Comparison of ENCODE assay signal across 22 cellular contexts in the genomic region with DNA sequence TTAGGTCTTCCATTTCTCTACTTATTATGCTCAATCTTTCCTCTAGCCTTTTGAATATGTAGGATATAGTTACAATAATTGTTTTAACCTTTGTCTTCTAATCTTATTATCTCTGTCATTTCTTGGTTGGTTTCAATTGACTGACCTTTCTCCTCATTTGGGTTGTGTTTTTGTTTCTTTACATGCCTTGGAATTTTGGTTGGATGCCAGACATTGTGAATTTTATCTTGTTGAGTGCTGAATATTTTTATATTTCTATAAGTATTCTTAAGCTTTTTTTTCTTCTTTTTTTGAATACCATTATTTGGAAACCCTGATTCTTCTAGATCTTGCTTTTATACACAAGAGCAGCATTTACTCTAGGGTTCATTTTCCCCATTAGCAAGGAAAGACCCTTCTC. TPM values are rescaled to one million over a fixed set of nuclear protein-coding genes. Genes with fewer than 3 reads are reported as not detected.
A peak's percentile ranks its signal among the peaks of the same experiment; 100 is the strongest.
DNase-seq lines count a peak whose midpoint lies in the region; ATAC-seq and TF ChIP-seq lines count a peak whose summit lies in the region.
"Had no signal": no experiment of that assay in that cellular context is flagged by ENCODE, and none has a peak within 500 bp of the region (broad histone marks: within the 10 kb centered on the region; RNA-seq: fewer than 3 reads in every experiment).

No MANE protein-coding gene starts in this region.

- no peak overlapping the region for H3K4me3 Mint-ChIP-seq in activated CD4-positive, alpha-beta T cell treated with anti-CD3 and anti-CD28 coated beads, Interleukin-2, amount 10 ng/mL, durations not matched to agents 7 days and 5 days
- H3K4me3 Mint-ChIP-seq: CD4-positive, alpha-beta memory T cell; GM23338; H9 had no signal

- no peak for ATAC-seq in GM18861 (IDR thresholded peaks at IDR 0.05; ENCODE audit: unreplicated experiment)
- ATAC-seq: GM12878, GM23338, HCT116 had no signal

- POLR2A ChIA-PET in activated CD4-positive, alpha-beta T cell treated with anti-CD3 and anti-CD28 coated beads, Interleukin-2, amount 10 ng/mL, durations not matched to agents 7 days and 5 days (lab: Charles Lee) = no interaction called here

- peaks cover 2% of the 10 kb centered on the region for H3K36me3 Mint-ChIP-seq in activated CD4-positive, alpha-beta T cell treated with anti-CD3 and anti-CD28 coated beads, Interleukin-2, amount 10 ng/mL, durations not matched to agents 7 days and 5 days (ENCODE audit: low read depth)

- H3K9me3 Mint-ChIP-seq in activated CD4-positive, alpha-beta T cell treated with anti-CD3 and anti-CD28 coated beads, Interleukin-2, amount 10 ng/mL, durations not matched to agents 7 days and 5 days = peaks cover 7% of the 10 kb centered on the region
- H3K9me3 Mint-ChIP-seq: GM23338 had no signal

- no peak overlapping the region for H3K4me3 ChIP-seq in choroid plexus epithelial cell (ENCODE audit: low read depth, low read length)
- H3K4me3 ChIP-seq: GM12878, GM23338 had no signal

- H3K4me1 Mint-ChIP-seq in activated CD4-positive, alpha-beta T cell treated with anti-CD3 and anti-CD28 coated beads, Interleukin-2, amount 10 ng/mL, durations not matched to agents 7 days and 5 days = no peaks in the 10 kb centered on the region
- H3K4me1 Mint-ChIP-seq: GM23338, H9 had no signal

- H3K27ac Mint-ChIP-seq in activated CD4-positive, alpha-beta T cell treated with anti-CD3 and anti-CD28 coated beads, Interleukin-2, amount 10 ng/mL, durations not matched to agents 7 days and 5 days = no peak overlapping the region
- H3K27ac Mint-ChIP-seq: GM23338, H9 had no signal

- H3K27me3 Mint-ChIP-seq in activated CD4-positive, alpha-beta T cell treated with anti-CD3 and anti-CD28 coated beads, Interleukin-2, amount 10 ng/mL, durations not matched to agents 7 days and 5 days = peaks cover 19% of the 10 kb centered on the region

- peak; percentile 38 for DNase-seq in choroid plexus epithelial cell (ENCODE audit: low read depth)
- peak; percentile 49 for DNase-seq in fibroblast of peridontal ligament (ENCODE audit: extremely low read depth)
- DNase-seq in NCI-H187 treated with DMSO at 0.1 percent for 48 hours (lab: John Stamatoyannopoulos, UW) = no peak
- DNase-seq in T-helper 2 cell = no peak
- no peak for DNase-seq in activated CD4-positive, alpha-beta T cell treated with anti-CD3 and anti-CD28 coated beads, Interleukin-2, amount 10 ng/mL, durations not matched to agents 7 days and 5 days
- DNase-seq: C1 segment of cervical spinal cord; Calu3; CD4-positive, alpha-beta memory T cell; COR-L47; DMS53; DMS79 treated with DMSO at 0.1 percent for 48 hours; GDM1; H9 had no signal

- no peak for TF ChIP-seq EP300 in Ishikawa (IDR thresholded peaks at IDR 0.05; ENCODE audit: borderline replicate concordance)

- no peak for TF ChIP-seq CTCF in choroid plexus epithelial cell (conservative IDR thresholded peaks at IDR 0.05; ENCODE audit: low read depth, low read length)

- no peak for TF ChIP-seq RAD21 in Ishikawa (IDR thresholded peaks at IDR 0.05; ENCODE audit: low read depth)

- CTCF ChIA-PET in activated CD4-positive, alpha-beta T cell treated with anti-CD3 and anti-CD28 coated beads, Interleukin-2, amount 10 ng/mL, durations not matched to agents 7 days and 5 days (lab: Charles Lee) = no interaction called here

TF ChIP-seq in Ishikawa, 13 proteins besides CTCF, POLR2A, EP300 and RAD21:
- TF ChIP-seq, protein P1, sequence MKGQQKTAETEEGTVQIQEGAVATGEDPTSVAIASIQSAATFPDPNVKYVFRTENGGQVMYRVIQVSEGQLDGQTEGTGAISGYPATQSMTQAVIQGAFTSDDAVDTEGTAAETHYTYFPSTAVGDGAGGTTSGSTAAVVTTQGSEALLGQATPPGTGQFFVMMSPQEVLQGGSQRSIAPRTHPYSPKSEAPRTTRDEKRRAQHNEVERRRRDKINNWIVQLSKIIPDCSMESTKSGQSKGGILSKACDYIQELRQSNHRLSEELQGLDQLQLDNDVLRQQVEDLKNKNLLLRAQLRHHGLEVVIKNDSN (IDR thresholded peaks at IDR 0.05) = no peak
- TF ChIP-seq YY1 (IDR thresholded peaks at IDR 0.05; ENCODE audit: low read depth) (no peak), TEAD4 (IDR thresholded peaks at IDR 0.05) (0 out of 2 replicates have a peak, but pooled peaks have one; percentile 9)

RNA-seq across cellular contexts. Expression of a gene that starts 30.7 kb away (rescaled TPM):
- total RNA-seq in activated CD4-positive, alpha-beta T cell treated with anti-CD3 and anti-CD28 coated beads, Interleukin-2, amount 10 ng/mL, durations not matched to agents 7 days and 5 days = not detected
- total RNA-seq: A172; A673; Calu3; CD4-positive, alpha-beta memory T cell; Daoy; GM12878; GM23338; H4; H9 had no signal

Comparison
In these comparisons a context has a peak if more than half of its experiments do, and no peak if none do; other contexts are left out.
1. DNase-seq: peak in choroid plexus epithelial cell (single experiment) and fibroblast of peridontal ligament (single experiment); none in NCI-H187 treated with DMSO at 0.1 percent for 48 hours (single experiment), T-helper 2 cell (0 of 5) and activated CD4-positive, alpha-beta T cell treated with anti-CD3 and anti-CD28 coated beads, Interleukin-2, amount 10 ng/mL, durations not matched to agents 7 days and 5 days (single experiment).